Comparison of ENCODE assay signal across 1 cellular context in genomic region chr5:142472306-142472951, GRCh38.
A peak's percentile ranks its signal among the peaks of the same experiment; 100 is the strongest.
TF ChIP-seq lines count a peak whose summit lies in the region.

No MANE protein-coding gene starts in this region.

TF ChIP-seq in K562, 482 proteins besides CTCF, POLR2A, EP300 and RAD21 (continued from another document and continues in another):
- TF ChIP-seq ZBTB5 (IDR thresholded peaks at IDR 0.05): no peak
- no peak for TF ChIP-seq ZNF12 (CRISPR knock-in tag; IDR thresholded peaks at IDR 0.05)
- TF ChIP-seq PHB (CRISPR knock-in tag; IDR thresholded peaks at IDR 0.05): no peak
- TF ChIP-seq HDAC1 (IDR thresholded peaks at IDR 0.05): no peak
- no peak for TF ChIP-seq ZNF780A (CRISPR knock-in tag; IDR thresholded peaks at IDR 0.05)
- TF ChIP-seq CEBPB (tag; IDR thresholded peaks at IDR 0.05): peak; percentile 93
- TF ChIP-seq SIX5 (IDR thresholded peaks at IDR 0.05; ENCODE audit: borderline replicate concordance in 1 of 2, insufficient read depth in 1 of 2, low read depth in 1 of 2, low read length in 2 of 2): no peak
- peak; percentile 67 for TF ChIP-seq CCNT2 (IDR thresholded peaks at IDR 0.05; ENCODE audit: borderline replicate concordance, extremely low read depth, insufficient read length, low read depth, low read length)
- no peak for TF ChIP-seq RNF219 (CRISPR knock-in tag; IDR thresholded peaks at IDR 0.05)
- no peak for TF ChIP-seq MTA2 (IDR thresholded peaks at IDR 0.05; ENCODE audit: low read depth)
- no peak for TF ChIP-seq ZBTB11 (CRISPR knock-in tag; IDR thresholded peaks at IDR 0.05)
- TF ChIP-seq, protein P1, sequence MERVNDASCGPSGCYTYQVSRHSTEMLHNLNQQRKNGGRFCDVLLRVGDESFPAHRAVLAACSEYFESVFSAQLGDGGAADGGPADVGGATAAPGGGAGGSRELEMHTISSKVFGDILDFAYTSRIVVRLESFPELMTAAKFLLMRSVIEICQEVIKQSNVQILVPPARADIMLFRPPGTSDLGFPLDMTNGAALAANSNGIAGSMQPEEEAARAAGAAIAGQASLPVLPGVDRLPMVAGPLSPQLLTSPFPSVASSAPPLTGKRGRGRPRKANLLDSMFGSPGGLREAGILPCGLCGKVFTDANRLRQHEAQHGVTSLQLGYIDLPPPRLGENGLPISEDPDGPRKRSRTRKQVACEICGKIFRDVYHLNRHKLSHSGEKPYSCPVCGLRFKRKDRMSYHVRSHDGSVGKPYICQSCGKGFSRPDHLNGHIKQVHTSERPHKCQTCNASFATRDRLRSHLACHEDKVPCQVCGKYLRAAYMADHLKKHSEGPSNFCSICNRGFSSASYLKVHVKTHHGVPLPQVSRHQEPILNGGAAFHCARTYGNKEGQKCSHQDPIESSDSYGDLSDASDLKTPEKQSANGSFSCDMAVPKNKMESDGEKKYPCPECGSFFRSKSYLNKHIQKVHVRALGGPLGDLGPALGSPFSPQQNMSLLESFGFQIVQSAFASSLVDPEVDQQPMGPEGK (CRISPR knock-in tag; IDR thresholded peaks at IDR 0.05; ENCODE audit: borderline replicate concordance): no peak
- TF ChIP-seq ZNF592 (IDR thresholded peaks at IDR 0.05): peak; percentile 62; the same call in 1 of the 2 replicates
- TF ChIP-seq BHLHE40 (IDR thresholded peaks at IDR 0.05; ENCODE audit: low read length): 0 out of 2 replicates have a peak, but pooled peaks have one; percentile 14
- TF ChIP-seq CBX3 (IDR thresholded peaks at IDR 0.05; ENCODE audit: borderline replicate concordance in 1 of 2, low read length in 2 of 2): peak in 1 of 2 experiments; percentile 63; a peak in 1 of 3 replicates
- TF ChIP-seq CBFA2T3 (IDR thresholded peaks at IDR 0.05): peak; percentile 32; the same call in 1 of the 2 replicates
- no peak for TF ChIP-seq ZZZ3 (IDR thresholded peaks at IDR 0.05)
- TF ChIP-seq, protein P2, sequence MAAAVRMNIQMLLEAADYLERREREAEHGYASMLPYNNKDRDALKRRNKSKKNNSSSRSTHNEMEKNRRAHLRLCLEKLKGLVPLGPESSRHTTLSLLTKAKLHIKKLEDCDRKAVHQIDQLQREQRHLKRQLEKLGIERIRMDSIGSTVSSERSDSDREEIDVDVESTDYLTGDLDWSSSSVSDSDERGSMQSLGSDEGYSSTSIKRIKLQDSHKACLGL (CRISPR knock-in tag; IDR thresholded peaks at IDR 0.05; ENCODE audit: borderline replicate concordance, poor library complexity, severe bottlenecking): no peak
- no peak for TF ChIP-seq ARID4B (CRISPR knock-in tag; IDR thresholded peaks at IDR 0.05)
- TF ChIP-seq THAP12 (CRISPR knock-in tag; IDR thresholded peaks at IDR 0.05): no peak
- TF ChIP-seq CCAR2 (IDR thresholded peaks at IDR 0.05; ENCODE audit: low read depth, low read length): no peak
- TF ChIP-seq MEIS2 (IDR thresholded peaks at IDR 0.05; ENCODE audit: partially characterized antibody): peak; percentile 52
- TF ChIP-seq RFX1 (IDR thresholded peaks at IDR 0.05): no peak
- no peak for TF ChIP-seq ATF1 (CRISPR knock-in tag; IDR thresholded peaks at IDR 0.05)
- TF ChIP-seq ATF1 (tag; IDR thresholded peaks at IDR 0.05): peak; percentile 71
- no peak for TF ChIP-seq TBP (optimal IDR thresholded peaks at IDR 0.05; ENCODE audit: low read depth, low read length)
- no peak for TF ChIP-seq CTCFL (IDR thresholded peaks at IDR 0.05; ENCODE audit: borderline replicate concordance, insufficient read depth, low read depth, low read length, poor library complexity, severe bottlenecking)
- TF ChIP-seq, protein P3, sequence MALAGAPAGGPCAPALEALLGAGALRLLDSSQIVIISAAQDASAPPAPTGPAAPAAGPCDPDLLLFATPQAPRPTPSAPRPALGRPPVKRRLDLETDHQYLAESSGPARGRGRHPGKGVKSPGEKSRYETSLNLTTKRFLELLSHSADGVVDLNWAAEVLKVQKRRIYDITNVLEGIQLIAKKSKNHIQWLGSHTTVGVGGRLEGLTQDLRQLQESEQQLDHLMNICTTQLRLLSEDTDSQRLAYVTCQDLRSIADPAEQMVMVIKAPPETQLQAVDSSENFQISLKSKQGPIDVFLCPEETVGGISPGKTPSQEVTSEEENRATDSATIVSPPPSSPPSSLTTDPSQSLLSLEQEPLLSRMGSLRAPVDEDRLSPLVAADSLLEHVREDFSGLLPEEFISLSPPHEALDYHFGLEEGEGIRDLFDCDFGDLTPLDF (CRISPR knock-in tag; IDR thresholded peaks at IDR 0.05): no peak
